ENCODE assay signal across 17 cellular contexts in genomic region chr9:128399851-128400250, GRCh38. TPM values are rescaled to one million over a fixed set of nuclear protein-coding genes. Genes with fewer than 3 reads are reported as not detected.
DNase-seq lines count a peak whose midpoint lies in the region; TF ChIP-seq lines count a peak whose summit lies in the region.
"Had no signal": no experiment of that assay in that cellular context is flagged by ENCODE, and none has a peak within 500 bp of the region (broad histone marks: within the 10 kb centered on the region; RNA-seq: fewer than 3 reads in every experiment).

No MANE protein-coding gene starts in this region.

- intact Hi-C loops in dorsolateral prefrontal cortex (cut with DNase I): no loop called here

- TF ChIP-seq CTCF in dorsolateral prefrontal cortex (IDR thresholded peaks at IDR 0.05 in 54 of 56, conservative IDR thresholded peaks at IDR 0.05 in 2 of 56; ENCODE audit: low read depth in 1 of 56, partially characterized antibody in 56 of 56): no peak

- no peak overlapping the region for H3K4me3 ChIP-seq in dorsolateral prefrontal cortex
- H3K4me3 ChIP-seq: A549, GM12878, HAP-1 had no signal

- DNase-seq in LHCN-M2 (ENCODE audit: low read depth): peak; percentile 15
- no peak for DNase-seq in dorsolateral prefrontal cortex
- peak; percentile 35 for DNase-seq in myocyte (ENCODE audit: low read depth)
- no peak for DNase-seq in medulla oblongata (ENCODE audit: extremely low spot score)
- no peak for DNase-seq in iPS-NIHi7 (ENCODE audit: extremely low spot score)
- no peak for DNase-seq in GM03348 (ENCODE audit: low spot score)
- DNase-seq: AML-193; Caco-2; CD4-positive, alpha-beta T cell; DMS79; GDM1 had no signal

- H3K27me3 ChIP-seq in dorsolateral prefrontal cortex: no peaks in the 10 kb centered on the region

- H3K27ac ChIP-seq in dorsolateral prefrontal cortex: peak overlapping the region in 42 of 59 donors; percentile 2 to 97 (median 62)
- peak overlapping the region; percentile 36 for H3K27ac ChIP-seq in temporal lobe (ENCODE audit: low read depth, low read length)
- H3K27ac ChIP-seq: 22Rv1, A549, C4-2B had no signal

RNA-seq across cellular contexts. Expression of gene CERCAM, which starts 20.8 kb away (rescaled TPM):
- total RNA-seq in LHCN-M2 (2014; rRNA removed): 103 and 117 TPM in 2 replicates
- 90.9 TPM for polyA plus RNA-seq in LHCN-M2 (2012)
- total RNA-seq in dorsolateral prefrontal cortex: 1,000 to 10,000 TPM in 1 of 120 experiments, 100 to 1,000 TPM in 110, 10 to 100 TPM in 9; 33.1 to 1,222 (median 302) TPM
- total RNA-seq in myocyte: 43.6 and 52.0 TPM in 2 replicates
- 232 TPM for polyA plus RNA-seq in myocyte (2012)
- total RNA-seq in temporal lobe: 16.0 TPM

RNA-seq across cellular contexts. Expression of gene URM1, which starts 28.7 kb away (rescaled TPM):
- total RNA-seq in LHCN-M2 (2014; rRNA removed): 46.4 and 49.4 TPM in 2 replicates
- polyA plus RNA-seq in LHCN-M2 (2012): 70.2 TPM
- total RNA-seq in dorsolateral prefrontal cortex: 10 to 100 TPM; 36.9 to 64.9 (median 48.8) TPM
- 43.5 and 51.2 TPM in 2 replicates for total RNA-seq in myocyte
- polyA plus RNA-seq in myocyte (2012): 69.1 TPM
- total RNA-seq in temporal lobe: 15.2 TPM

RNA-seq across cellular contexts. Expression of gene ODF2, which starts 56.0 kb away (rescaled TPM):
- 55.2 and 63.3 TPM in 2 replicates for total RNA-seq in LHCN-M2 (2014; rRNA removed)
- polyA plus RNA-seq in LHCN-M2 (2012): 30.2 TPM
- total RNA-seq in dorsolateral prefrontal cortex: 10 to 100 TPM; 20.1 to 43.4 (median 28.1) TPM
- 16.0 and 18.6 TPM in 2 replicates for total RNA-seq in myocyte
- polyA plus RNA-seq in myocyte (2012): 21.3 TPM
- total RNA-seq in temporal lobe: 13.3 TPM

RNA-seq across cellular contexts. Expression of gene SLC27A4, which starts 59.5 kb away (rescaled TPM):
- total RNA-seq in LHCN-M2 (2014; rRNA removed): 37.3 and 37.5 TPM in 2 replicates
- 25.7 TPM for polyA plus RNA-seq in LHCN-M2 (2012)
- total RNA-seq in dorsolateral prefrontal cortex: 10 to 100 TPM; 25.1 to 59.1 (median 46.4) TPM
- 29.7 and 32.4 TPM in 2 replicates for total RNA-seq in myocyte
- 25.5 TPM for polyA plus RNA-seq in myocyte (2012)
- total RNA-seq in temporal lobe: 17.0 TPM

Comparison
In these comparisons a context has a peak if more than half of its experiments do, and no peak if none do; other contexts are left out.
1. DNase-seq: peak in LHCN-M2 (single experiment) and myocyte (single experiment); none in dorsolateral prefrontal cortex (0 of 10), medulla oblongata (single experiment), iPS-NIHi7 (single experiment) and GM03348 (single experiment).